8 cellular contexts compared by ENCODE assay signal in genomic region chr17:79777166-79777843, GRCh38. TPM values are rescaled to one million over a fixed set of nuclear protein-coding genes. Genes with fewer than 3 reads are reported as not detected.
DNase-seq lines count a peak whose midpoint lies in the region; ATAC-seq and TF ChIP-seq lines count a peak whose summit lies in the region.

No MANE protein-coding gene starts in this region.

- H3K36me3 Mint-ChIP-seq in activated T-helper 2 cell treated with anti-CD3 and anti-CD28 coated beads, Interferon-gamma antibody, Interleukin-2, Interleukin-4, amounts not matched to agents 10 μg/mL and 5 μg/mL and 100 μg/mL, durations not matched to agents 14 hours and 24 hours and 36 hours (ENCODE audit: low read depth), result peaks cover 9% of the 10 kb centered on the region

- H3K9me3 ChIP-seq in cardiac muscle cell (ENCODE audit: low read depth) (no peaks in the 10 kb centered on the region), ovary (no peaks in the 10 kb centered on the region)

- H3K27ac ChIP-seq in cardiac muscle cell (peak overlapping the region; percentile 61), ovary (peak overlapping the region; percentile 40 to 75)

- peaks cover 69% of the 10 kb centered on the region for H3K27me3 Mint-ChIP-seq in activated T-helper 2 cell treated with anti-CD3 and anti-CD28 coated beads, Interferon-gamma antibody, Interleukin-2, Interleukin-4, amounts not matched to agents 10 μg/mL and 5 μg/mL and 100 μg/mL, durations not matched to agents 14 hours and 24 hours and 36 hours (ENCODE audit: low read depth)

- H3K4me3 ChIP-seq in cardiac muscle cell (peak overlapping the region; percentile 38), ovary (peak overlapping the region; percentile 55)

- no peak for TF ChIP-seq POLR2A in ovary (IDR thresholded peaks at IDR 0.05)

- ATAC-seq in GM21723 (IDR thresholded peaks at IDR 0.05; ENCODE audit: unreplicated experiment), result peak; percentile 25
- no peak for ATAC-seq in HG03025 (IDR thresholded peaks at IDR 0.05; ENCODE audit: low FRiP score, unreplicated experiment)

- DNase-seq in DMS 273 treated with DMSO at 0.1 percent for 48 hours (lab: John Stamatoyannopoulos, UW), result peak; percentile 45
- peak; percentile 59 for DNase-seq in NCI-H1694 treated with DMSO at 0.1 percent for 48 hours (lab: John Stamatoyannopoulos, UW)
- DNase-seq in activated T-helper 2 cell treated with anti-CD3 and anti-CD28 coated beads, Interferon-gamma antibody, Interleukin-2, Interleukin-4, amounts not matched to agents 10 μg/mL and 5 μg/mL and 100 μg/mL, durations not matched to agents 14 hours and 24 hours and 36 hours (ENCODE audit: low spot score), result no peak
- DNase-seq in cardiac muscle cell (ENCODE audit: low read depth in 1 of 2, low spot score in 1 of 2), result peak; percentile 58 to 67
- peak; percentile 77 to 85 (median 82) for DNase-seq in ovary
- no peak for DNase-seq in mucosa of gallbladder (ENCODE audit: low spot score)

- H3K4me1 Mint-ChIP-seq in activated T-helper 2 cell treated with anti-CD3 and anti-CD28 coated beads, Interferon-gamma antibody, Interleukin-2, Interleukin-4, amounts not matched to agents 10 μg/mL and 5 μg/mL and 100 μg/mL, durations not matched to agents 14 hours and 24 hours and 36 hours (ENCODE audit: low read depth), result peaks cover 23% of the 10 kb centered on the region

- TF ChIP-seq CTCF in cardiac muscle cell (IDR thresholded peaks at IDR 0.05; ENCODE audit: low read depth, low read length), result peak; percentile 36
- peak in 1 of 3 donors; percentile 32 for TF ChIP-seq CTCF in ovary (IDR thresholded peaks at IDR 0.05)

- H3K36me3 ChIP-seq in cardiac muscle cell (no peaks in the 10 kb centered on the region), ovary (no peaks in the 10 kb centered on the region)

- no peaks in the 10 kb centered on the region for H3K27me3 ChIP-seq in cardiac muscle cell
- H3K27me3 ChIP-seq in ovary, result no peaks in the 10 kb centered on the region

- TF ChIP-seq EP300 in ovary (IDR thresholded peaks at IDR 0.05), result no peak

- no peak overlapping the region for H3K27ac Mint-ChIP-seq in activated T-helper 2 cell treated with anti-CD3 and anti-CD28 coated beads, Interferon-gamma antibody, Interleukin-2, Interleukin-4, amounts not matched to agents 10 μg/mL and 5 μg/mL and 100 μg/mL, durations not matched to agents 14 hours and 24 hours and 36 hours

- intact Hi-C loops in activated T-helper 2 cell treated with anti-CD3 and anti-CD28 coated beads, Interferon-gamma antibody, Interleukin-2, Interleukin-4, amounts not matched to agents 10 μg/mL and 5 μg/mL and 100 μg/mL, durations not matched to agents 14 hours and 24 hours and 36 hours (cut with micrococcal nuclease), result no loop called here
- intact Hi-C loops in ovary (cut with DNase I), result no loop called here

- WGBS in ovary, 3 donors, result 3 to 4% (median 3%) methylated on average over 42 to 44 of the region's 44 CpGs

- peak overlapping the region; percentile 73 for H3K4me3 Mint-ChIP-seq in activated T-helper 2 cell treated with anti-CD3 and anti-CD28 coated beads, Interferon-gamma antibody, Interleukin-2, Interleukin-4, amounts not matched to agents 10 μg/mL and 5 μg/mL and 100 μg/mL, durations not matched to agents 14 hours and 24 hours and 36 hours (ENCODE audit: low read depth)

- H3K9me3 Mint-ChIP-seq in activated T-helper 2 cell treated with anti-CD3 and anti-CD28 coated beads, Interferon-gamma antibody, Interleukin-2, Interleukin-4, amounts not matched to agents 10 μg/mL and 5 μg/mL and 100 μg/mL, durations not matched to agents 14 hours and 24 hours and 36 hours, result no peaks in the 10 kb centered on the region

- H3K4me1 ChIP-seq in cardiac muscle cell (ENCODE audit: low read depth) (peaks cover 7% of the 10 kb centered on the region), ovary (ENCODE audit: insufficient read depth) (no peaks in the 10 kb centered on the region)

RNA-seq across cellular contexts. Expression of gene CBX2, which starts 0.6 kb away (rescaled TPM):
- 9.7 and 11.2 TPM in 2 replicates for total RNA-seq in activated T-helper 2 cell treated with anti-CD3 and anti-CD28 coated beads, Interferon-gamma antibody, Interleukin-2, Interleukin-4, amounts not matched to agents 10 μg/mL and 5 μg/mL and 100 μg/mL, durations not matched to agents 14 hours and 24 hours and 36 hours
- total RNA-seq in cardiac muscle cell (35.3 and 51.1 TPM in 2 replicates), ovary (1 to 10 TPM; 2.1 to 5.7 (median 4.8) TPM), mucosa of gallbladder (1.2 TPM)
- polyA plus RNA-seq in cardiac muscle cell (25.8 and 28.8 TPM in 2 replicates), ovary (1 to 10 TPM in 1 of 2 donors, under 1 TPM in 1; 0.92 to 4.0 TPM)

RNA-seq across cellular contexts. Expression of gene CBX8, which starts 19.6 kb away (rescaled TPM):
- 8.6 and 9.9 TPM in 2 replicates for total RNA-seq in activated T-helper 2 cell treated with anti-CD3 and anti-CD28 coated beads, Interferon-gamma antibody, Interleukin-2, Interleukin-4, amounts not matched to agents 10 μg/mL and 5 μg/mL and 100 μg/mL, durations not matched to agents 14 hours and 24 hours and 36 hours
- total RNA-seq in cardiac muscle cell, result 16.7 and 20.3 TPM in 2 replicates
- polyA plus RNA-seq in cardiac muscle cell, result 8.2 and 13.8 TPM in 2 replicates
- total RNA-seq in ovary, result 1 to 10 TPM in 6 of 7 donors, under 1 TPM in 1; 0.60 to 7.0 (median 3.9) TPM
- polyA plus RNA-seq in ovary, result 1 to 10 TPM; 1.1 to 3.2 TPM
- 9.7 TPM for total RNA-seq in mucosa of gallbladder

RNA-seq across cellular contexts. Expression of gene ENPP7, which starts 46.6 kb away (rescaled TPM):
- not detected in 2 replicates for total RNA-seq in activated T-helper 2 cell treated with anti-CD3 and anti-CD28 coated beads, Interferon-gamma antibody, Interleukin-2, Interleukin-4, amounts not matched to agents 10 μg/mL and 5 μg/mL and 100 μg/mL, durations not matched to agents 14 hours and 24 hours and 36 hours
- total RNA-seq in cardiac muscle cell (not detected in 2 replicates), ovary (not detected), mucosa of gallbladder (0.23 TPM)
- polyA plus RNA-seq in cardiac muscle cell (not detected in 2 replicates), ovary (not detected)

Comparison
In these comparisons a context has a peak if more than half of its experiments do, and no peak if none do; other contexts are left out.
1. DNase-seq: peak in DMS 273 treated with DMSO at 0.1 percent for 48 hours (single experiment), NCI-H1694 treated with DMSO at 0.1 percent for 48 hours (single experiment), cardiac muscle cell (2 of 2) and ovary (5 of 5); none in activated T-helper 2 cell treated with anti-CD3 and anti-CD28 coated beads, Interferon-gamma antibody, Interleukin-2, Interleukin-4, amounts not matched to agents 10 μg/mL and 5 μg/mL and 100 μg/mL, durations not matched to agents 14 hours and 24 hours and 36 hours (single experiment) and mucosa of gallbladder (single experiment).